9 cellular contexts compared by ENCODE assay signal in genomic region chr11:17504330-17505107, GRCh38. TPM values are rescaled to one million over a fixed set of nuclear protein-coding genes. Genes with fewer than 3 reads are reported as not detected.
DNase-seq lines count a peak whose midpoint lies in the region; ATAC-seq, FAIRE-seq and TF ChIP-seq lines count a peak whose summit lies in the region.
"Had no signal": no experiment of that assay in that cellular context is flagged by ENCODE, and none has a peak within 500 bp of the region (broad histone marks: within the 10 kb centered on the region; RNA-seq: fewer than 3 reads in every experiment).

No MANE protein-coding gene starts in this region.

- H3K27ac ChIP-seq in coronary artery (no peak overlapping the region), lower lobe of right lung (no peak overlapping the region)

- no peaks in the 10 kb centered on the region for H3K4me1 ChIP-seq in lower lobe of right lung

- TF ChIP-seq POLR2A in GM12891 (IDR thresholded peaks at IDR 0.05; ENCODE audit: low read depth, low read length): no peak

- intact Hi-C loops in lower lobe of right lung (cut with DNase I): loop anchor here (5.0 kb wide), 1 partner anchor 122 kb away; no protein-coding TSS in a partner anchor

- no peak overlapping the region for H3K4me3 ChIP-seq in coronary artery
- no peak overlapping the region for H3K4me3 ChIP-seq in lower lobe of right lung

- ATAC-seq in HG03442 (IDR thresholded peaks at IDR 0.05; ENCODE audit: unreplicated experiment): peak; percentile 52
- peak; percentile 79 to 83 for ATAC-seq in lower lobe of right lung
- ATAC-seq in GM19455 (IDR thresholded peaks at IDR 0.05; ENCODE audit: unreplicated experiment): no peak

- DNase-seq in GM12891 (ENCODE audit: insufficient read length, low spot score) (peak; percentile 71), NCI-H510A treated with DMSO at 0.1 percent for 48 hours (lab: John Stamatoyannopoulos, UW) (peak; percentile 54), coronary artery (ENCODE audit: low spot score) (no peak), lower lobe of right lung (peak; percentile 87)
- DNase-seq in activated CD4-positive, alpha-beta T cell treated with anti-CD3 and anti-CD28 coated beads, Interleukin-2, amount 50 U/mL, for 24 hours (ENCODE audit: low read depth in 1 of 2, low spot score in 1 of 2): peak; percentile 54 to 65
- DNase-seq in stimulated activated CD8-positive, alpha-beta memory T cell treated with anti-CD3 and anti-CD28 coated beads, Interleukin-12 subunit alpha, Interleukin-12 subunit beta, amount 100 ng/mL, for 24 hours (ENCODE audit: extremely low read depth): peak; percentile 40

- no peaks in the 10 kb centered on the region for H3K9me3 ChIP-seq in lower lobe of right lung

- TF ChIP-seq CTCF in coronary artery (IDR thresholded peaks at IDR 0.05) (peak; percentile 91), lower lobe of right lung (IDR thresholded peaks at IDR 0.05) (peak; percentile 92)

- no peaks in the 10 kb centered on the region for H3K36me3 ChIP-seq in lower lobe of right lung

- peak; percentile 90 for FAIRE-seq in GM12891 (lab: Jason Lieb, UNC)

- H3K27me3 ChIP-seq in lower lobe of right lung (ENCODE audit: low read depth): no peaks in the 10 kb centered on the region

TF ChIP-seq in GM12891, 5 proteins besides CTCF, POLR2A, EP300 and RAD21:
- TF ChIP-seq TAF1 (IDR thresholded peaks at IDR 0.05; ENCODE audit: low read depth, low read length) (no peak), PAX5 (IDR thresholded peaks at IDR 0.05; ENCODE audit: insufficient read depth, low read length, severe bottlenecking) (no peak), POLR2AphosphoS5 (IDR thresholded peaks at IDR 0.05; ENCODE audit: low read depth, low read length) (no peak), SPI1 (IDR thresholded peaks at IDR 0.05; ENCODE audit: low read depth, low read length) (no peak), POU2F2 (IDR thresholded peaks at IDR 0.05; ENCODE audit: low read depth, low read length) (no peak)

RNA-seq across cellular contexts. Expression of gene ABCC8, which starts 27.9 kb away (rescaled TPM):
- polyA plus RNA-seq in GM12891 (2012; ENCODE audit: low read depth, missing spikeins): not detected
- 4.9 TPM for total RNA-seq in lower lobe of right lung

RNA-seq across cellular contexts. Expression of gene USH1C, which starts 39.7 kb away (rescaled TPM):
- polyA plus RNA-seq in GM12891 (2012; ENCODE audit: low read depth, missing spikeins): not detected
- total RNA-seq in lower lobe of right lung: 0.30 TPM
- total RNA-seq: mononuclear cell had no signal

RNA-seq across cellular contexts. Expression of gene OTOG, which starts 42.5 kb away (rescaled TPM):
- not detected for polyA plus RNA-seq in GM12891 (2012; ENCODE audit: low read depth, missing spikeins)
- total RNA-seq in lower lobe of right lung: not detected
- total RNA-seq: mononuclear cell had no signal
